9 cellular contexts compared by ENCODE assay signal in the genomic region with DNA sequence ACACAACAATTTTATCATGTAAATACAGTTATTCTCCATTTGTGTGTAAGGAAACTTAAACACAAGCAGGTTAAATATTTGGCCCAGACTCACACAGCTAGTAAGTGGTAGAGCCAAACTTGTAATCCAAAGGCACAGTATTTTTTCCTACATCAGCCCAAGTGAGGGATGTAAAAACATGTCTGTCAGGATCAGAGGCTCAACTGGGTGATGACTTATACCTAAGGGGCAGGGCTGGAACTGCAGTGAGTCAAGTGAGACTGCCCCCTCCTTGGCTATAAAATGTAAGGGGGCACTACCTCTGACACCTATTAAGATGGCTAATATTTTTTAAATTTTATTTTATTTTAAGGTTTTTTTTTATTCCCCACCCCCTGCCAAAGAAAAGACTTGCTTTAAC.
"Had no signal": no experiment of that assay in that cellular context is flagged by ENCODE, and none has a peak within 500 bp of the region (broad histone marks: within the 10 kb centered on the region; RNA-seq: fewer than 3 reads in every experiment).

No MANE protein-coding gene starts in this region.

- ATAC-seq: HCT116, HepG2 had no signal

- H3K4me3 ChIP-seq: GM23248, HAP-1 had no signal

- H3K36me3 ChIP-seq: HAP-1 had no signal

- H3K27ac ChIP-seq: GM23248, HL-60 had no signal

- H3K4me1 ChIP-seq: HAP-1 had no signal

- H3K9me3 ChIP-seq: HAP-1 had no signal

- DNase-seq: GM23248, GOT3, H7, HFFc6, KBM-7 had no signal
